28 cellular contexts compared by ENCODE assay signal in the genomic region with DNA sequence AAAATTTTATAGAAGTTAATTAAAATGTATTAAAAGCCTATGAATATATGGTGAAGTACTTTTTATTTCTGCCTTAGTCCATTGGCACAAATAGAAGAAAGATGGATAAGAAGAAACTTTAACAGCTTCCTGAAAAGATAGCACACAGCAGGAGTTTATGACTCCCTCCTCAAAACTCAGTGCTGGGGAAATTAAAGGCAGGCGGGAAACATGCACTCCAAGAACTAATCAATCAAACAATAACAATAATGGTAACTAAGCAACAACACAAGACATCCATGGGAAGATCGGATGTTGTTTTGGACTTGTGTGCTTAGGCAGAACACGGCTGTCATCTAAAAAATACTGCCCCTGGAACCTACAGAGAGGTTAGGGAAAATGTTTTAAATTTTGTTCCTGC.
"Had no signal": no experiment of that assay in that cellular context is flagged by ENCODE, and none has a peak within 500 bp of the region (broad histone marks: within the 10 kb centered on the region; RNA-seq: fewer than 3 reads in every experiment).

No MANE protein-coding gene starts in this region.

- ATAC-seq: activated CD4-positive, alpha-beta T cell treated with anti-CD3 and anti-CD28 coated beads for 36 hours; activated naive CD8-positive, alpha-beta T cell treated with anti-CD3 and anti-CD28 coated beads, Interleukin-2, amount 50 U/mL, for 24 hours; heart right ventricle; left cardiac atrium; naive thymus-derived CD8-positive, alpha-beta T cell; psoas muscle; WTC11 had no signal

- H3K4me3 Mint-ChIP-seq: activated CD4-positive, alpha-beta T cell treated with anti-CD3 and anti-CD28 coated beads for 36 hours; activated naive CD8-positive, alpha-beta T cell treated with anti-CD3 and anti-CD28 coated beads, Interleukin-2, amount 50 U/mL, for 24 hours; naive thymus-derived CD8-positive, alpha-beta T cell; stimulated activated naive CD8-positive, alpha-beta T cell treated with anti-CD3 and anti-CD28 coated beads, Interleukin-15, Interleukin-2, amounts not matched to agents 100 ng/mL and 50 ng/mL, for 24 hours; T-helper 1 cell treated with Interleukin-12 subunit alpha and Interleukin-12 subunit beta and Interleukin-4 antibody, amounts not matched to agents 30 μg/mL and 1 μg/mL, for 36 hours; WTC11 had no signal

- H3K4me1 Mint-ChIP-seq: activated CD4-positive, alpha-beta T cell treated with anti-CD3 and anti-CD28 coated beads for 36 hours; activated naive CD8-positive, alpha-beta T cell treated with anti-CD3 and anti-CD28 coated beads, Interleukin-2, amount 50 U/mL, for 24 hours; naive thymus-derived CD8-positive, alpha-beta T cell had no signal

- H3K36me3 Mint-ChIP-seq: naive thymus-derived CD8-positive, alpha-beta T cell; WTC11 had no signal

- DNase-seq: activated CD4-positive, alpha-beta T cell treated with anti-CD3 and anti-CD28 coated beads for 36 hours; activated CD4-positive, alpha-beta T cell treated with anti-CD3 and anti-CD28 coated beads, Interleukin-2, amount 50 U/mL, for 48 hours; activated gamma-delta T cell; activated naive CD4-positive, alpha-beta T cell treated with anti-CD3 and anti-CD28 coated beads, Interleukin-2, amount 50 U/mL, for 16 hours; activated naive CD8-positive, alpha-beta T cell treated with anti-CD3 and anti-CD28 coated beads, Interleukin-2, amount 50 U/mL, for 24 hours; activated T-cell treated with anti-CD3 and anti-CD28 coated beads, Interleukin-2, amount 50 U/mL, for 48 hours; anterior cingulate cortex; cerebellar nuclear complex; cortex of kidney; erythroblast; foreskin fibroblast; heart right ventricle; islet precursor cell; left cardiac atrium; naive thymus-derived CD8-positive, alpha-beta T cell; ovary; psoas muscle; stimulated activated CD4-positive, alpha-beta T cell treated with anti-CD3 and anti-CD28 coated beads, Interleukin-12 subunit alpha, Interleukin-12 subunit beta, amount 100 ng/mL, for 4 hours; stimulated activated CD4-positive, alpha-beta T cell treated with anti-CD3 and anti-CD28 coated beads, Interleukin-4, amount 100 ng/mL, for 4 hours; substantia nigra; T1000; thyroid gland had no signal

- H3K9me3 ChIP-seq: heart right ventricle, neutrophil, ovary, psoas muscle, right atrium auricular region, thyroid gland had no signal

- H3K36me3 ChIP-seq: heart right ventricle, neutrophil, ovary, right atrium auricular region, thyroid gland had no signal

- H3K4me1 ChIP-seq: heart right ventricle, psoas muscle, right atrium auricular region, thyroid gland had no signal

- H3K4me3 ChIP-seq: heart right ventricle, ovary, psoas muscle, right atrium auricular region, thyroid gland had no signal

- H3K27ac ChIP-seq: heart right ventricle, neutrophil, ovary, psoas muscle, right atrium auricular region, thyroid gland had no signal

- H3K9me3 Mint-ChIP-seq: activated naive CD8-positive, alpha-beta T cell treated with anti-CD3 and anti-CD28 coated beads, Interleukin-2, amount 50 U/mL, for 24 hours; T-helper 1 cell treated with Interleukin-12 subunit alpha and Interleukin-12 subunit beta and Interleukin-4 antibody, amounts not matched to agents 30 μg/mL and 1 μg/mL, for 36 hours; WTC11 had no signal

- FAIRE-seq: endometrium had no signal

- H3K27me3 Mint-ChIP-seq: activated CD4-positive, alpha-beta T cell treated with anti-CD3 and anti-CD28 coated beads for 36 hours; activated naive CD8-positive, alpha-beta T cell treated with anti-CD3 and anti-CD28 coated beads, Interleukin-2, amount 50 U/mL, for 24 hours; naive thymus-derived CD8-positive, alpha-beta T cell; stimulated activated naive CD8-positive, alpha-beta T cell treated with anti-CD3 and anti-CD28 coated beads, Interleukin-15, Interleukin-2, amounts not matched to agents 100 ng/mL and 50 ng/mL, for 24 hours had no signal

- H3K27me3 ChIP-seq: heart right ventricle, neutrophil, ovary, right atrium auricular region, thyroid gland had no signal

- H3K27ac Mint-ChIP-seq: activated CD4-positive, alpha-beta T cell treated with anti-CD3 and anti-CD28 coated beads for 36 hours; activated naive CD8-positive, alpha-beta T cell treated with anti-CD3 and anti-CD28 coated beads, Interleukin-2, amount 50 U/mL, for 24 hours; naive thymus-derived CD8-positive, alpha-beta T cell; stimulated activated naive CD8-positive, alpha-beta T cell treated with anti-CD3 and anti-CD28 coated beads, Interleukin-15, Interleukin-2, amounts not matched to agents 100 ng/mL and 50 ng/mL, for 24 hours; T-helper 1 cell treated with Interleukin-12 subunit alpha and Interleukin-12 subunit beta and Interleukin-4 antibody, amounts not matched to agents 30 μg/mL and 1 μg/mL, for 36 hours; WTC11 had no signal
